Comparison of ENCODE assay signal across 8 cellular contexts in the genomic region with DNA sequence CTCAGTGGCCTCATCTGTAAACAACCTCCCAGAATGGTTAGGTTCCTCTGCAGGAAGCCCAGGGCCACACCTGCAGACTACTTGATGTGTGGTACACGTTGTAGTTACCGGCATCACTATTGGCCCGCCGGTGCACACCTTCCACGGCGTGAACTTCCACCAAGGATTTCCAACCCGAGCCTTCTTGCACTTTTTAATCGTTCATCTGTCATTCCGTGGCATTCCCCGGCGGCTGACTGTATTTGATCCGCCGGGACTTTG. TPM values are rescaled to one million over a fixed set of nuclear protein-coding genes. Genes with fewer than 3 reads are reported as not detected.
DNase-seq lines count a peak whose midpoint lies in the region; ATAC-seq and TF ChIP-seq lines count a peak whose summit lies in the region.

No MANE protein-coding gene starts in this region.

- H3K4me3 Mint-ChIP-seq in T-helper 17 cell: peak overlapping the region; percentile 98

- no peak for TF ChIP-seq POLR2A in ovary (IDR thresholded peaks at IDR 0.05)

- H3K4me1 Mint-ChIP-seq in T-helper 17 cell: peaks cover 43% of the 10 kb centered on the region

- H3K36me3 Mint-ChIP-seq in T-helper 17 cell (ENCODE audit: low read depth): peaks cover 3% of the 10 kb centered on the region

- no peaks in the 10 kb centered on the region for H3K36me3 ChIP-seq in HEK293 (ENCODE audit: control insufficient read depth in 2 of 2, insufficient read depth in 1 of 2, low read length in 2 of 2)
- no peaks in the 10 kb centered on the region for H3K36me3 ChIP-seq in ovary

- CTCF ChIA-PET in HEK293 (lab: Yijun Ruan, JAX): no interaction called here

- POLR2A ChIA-PET in HEK293 (lab: Yijun Ruan, JAX): interaction anchor here (1.0 to 2.1 kb wide), 2 partner anchors 26 to 29 kb away, joined by 4 to 5 read pairs; no protein-coding TSS in a partner anchor

- H3K27me3 ChIP-seq in ovary: no peaks in the 10 kb centered on the region

- WGBS in ovary, 3 donors: 1 to 3% (median 2%) methylated on average over 13 of the region's 13 CpGs

- ATAC-seq in T-helper 17 cell: peak; percentile 28

- H3K9me3 ChIP-seq in HEK293 (ENCODE audit: control insufficient read depth, insufficient read depth, low read depth, low read length) (no peaks in the 10 kb centered on the region), T-helper 17 cell (ENCODE audit: control insufficient read depth, low read length, poor library complexity, severe bottlenecking) (no peaks in the 10 kb centered on the region), ovary (no peaks in the 10 kb centered on the region)

- H3K27me3 Mint-ChIP-seq in T-helper 17 cell: peaks cover 18% of the 10 kb centered on the region

- DNase-seq in T-helper 17 cell (no peak), epithelial cell of prostate (ENCODE audit: low read depth, low spot score) (no peak), ovary (peak in 2 of 5 donors; percentile 38 to 45), DMS153 treated with DMSO at 0.1 percent for 48 hours (lab: John Stamatoyannopoulos, UW; ENCODE audit: unreplicated experiment) (no peak), NCI-H1105 (lab: John Stamatoyannopoulos, UW) (no peak), hepatic stellate cell (ENCODE audit: low spot score) (no peak)

- H3K4me1 ChIP-seq in HEK293 (ENCODE audit: control insufficient read depth, insufficient read depth, low read length) (no peaks in the 10 kb centered on the region), ovary (ENCODE audit: insufficient read depth) (peaks cover 3% of the 10 kb centered on the region)

- peak overlapping the region; percentile 100 for H3K27ac Mint-ChIP-seq in T-helper 17 cell

- H3K27ac ChIP-seq in C4-2B (peak overlapping the region; percentile 16; the same call in 1 of the 2 replicates), HEK293 (ENCODE audit: extremely low read depth, low read depth, low read length) (peak overlapping the region; percentile 43; the same call in 1 of the 2 replicates), epithelial cell of prostate (peak overlapping the region; percentile 35), ovary (peak overlapping the region; percentile 5 to 56)

- peak overlapping the region; percentile 29 for H3K4me3 ChIP-seq in HEK293 (ENCODE audit: low read depth, low read length)
- H3K4me3 ChIP-seq in ovary: peak overlapping the region; percentile 34

- TF ChIP-seq EP300 in ovary (IDR thresholded peaks at IDR 0.05): no peak

- TF ChIP-seq CTCF in C4-2B (conservative IDR thresholded peaks at IDR 0.05) (no peak), HEK293 (tag by site-specific recombination; IDR thresholded peaks at IDR 0.05) (no peak; the same call in 1 of the 2 replicates), ovary (IDR thresholded peaks at IDR 0.05) (no peak)

- intact Hi-C loops in ovary (cut with DNase I): loop anchor here in 1 of 4 donors (2.0 kb wide), 1 partner anchor 27 kb away; no protein-coding TSS in a partner anchor

TF ChIP-seq in HEK293, 187 proteins besides CTCF, POLR2A, EP300 and RAD21:
- peak; percentile 38 for TF ChIP-seq SP2 (tag by site-specific recombination; IDR thresholded peaks at IDR 0.05)
- no peak for TF ChIP-seq ZNF133 (tag by site-specific recombination; IDR thresholded peaks at IDR 0.05)
- TF ChIP-seq ZNF174 (tag by site-specific recombination; IDR thresholded peaks at IDR 0.05): no peak
- TF ChIP-seq ZNF600 (tag by site-specific recombination; IDR thresholded peaks at IDR 0.05): 0 out of 2 replicates have a peak, but pooled peaks have one; percentile 0
- TF ChIP-seq ZNF366 (tag by site-specific recombination; conservative IDR thresholded peaks at IDR 0.05): peak; percentile 94
- no peak for TF ChIP-seq SP3 (tag by site-specific recombination; IDR thresholded peaks at IDR 0.05)
- TF ChIP-seq ZNF555 (tag by site-specific recombination; conservative IDR thresholded peaks at IDR 0.05): no peak
- TF ChIP-seq ZNF138 (tag by site-specific recombination; IDR thresholded peaks at IDR 0.05; ENCODE audit: borderline replicate concordance): no peak
- no peak for TF ChIP-seq ZNF23 (tag by site-specific recombination; IDR thresholded peaks at IDR 0.05; ENCODE audit: borderline replicate concordance)
- TF ChIP-seq, protein P1, sequence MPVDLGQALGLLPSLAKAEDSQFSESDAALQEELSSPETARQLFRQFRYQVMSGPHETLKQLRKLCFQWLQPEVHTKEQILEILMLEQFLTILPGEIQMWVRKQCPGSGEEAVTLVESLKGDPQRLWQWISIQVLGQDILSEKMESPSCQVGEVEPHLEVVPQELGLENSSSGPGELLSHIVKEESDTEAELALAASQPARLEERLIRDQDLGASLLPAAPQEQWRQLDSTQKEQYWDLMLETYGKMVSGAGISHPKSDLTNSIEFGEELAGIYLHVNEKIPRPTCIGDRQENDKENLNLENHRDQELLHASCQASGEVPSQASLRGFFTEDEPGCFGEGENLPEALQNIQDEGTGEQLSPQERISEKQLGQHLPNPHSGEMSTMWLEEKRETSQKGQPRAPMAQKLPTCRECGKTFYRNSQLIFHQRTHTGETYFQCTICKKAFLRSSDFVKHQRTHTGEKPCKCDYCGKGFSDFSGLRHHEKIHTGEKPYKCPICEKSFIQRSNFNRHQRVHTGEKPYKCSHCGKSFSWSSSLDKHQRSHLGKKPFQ (tag by site-specific recombination; IDR thresholded peaks at IDR 0.05): peak; percentile 67; the same call in 1 of the 2 replicates
- no peak for TF ChIP-seq ZNF549 (tag by site-specific recombination; IDR thresholded peaks at IDR 0.05)
- TF ChIP-seq, protein P2, sequence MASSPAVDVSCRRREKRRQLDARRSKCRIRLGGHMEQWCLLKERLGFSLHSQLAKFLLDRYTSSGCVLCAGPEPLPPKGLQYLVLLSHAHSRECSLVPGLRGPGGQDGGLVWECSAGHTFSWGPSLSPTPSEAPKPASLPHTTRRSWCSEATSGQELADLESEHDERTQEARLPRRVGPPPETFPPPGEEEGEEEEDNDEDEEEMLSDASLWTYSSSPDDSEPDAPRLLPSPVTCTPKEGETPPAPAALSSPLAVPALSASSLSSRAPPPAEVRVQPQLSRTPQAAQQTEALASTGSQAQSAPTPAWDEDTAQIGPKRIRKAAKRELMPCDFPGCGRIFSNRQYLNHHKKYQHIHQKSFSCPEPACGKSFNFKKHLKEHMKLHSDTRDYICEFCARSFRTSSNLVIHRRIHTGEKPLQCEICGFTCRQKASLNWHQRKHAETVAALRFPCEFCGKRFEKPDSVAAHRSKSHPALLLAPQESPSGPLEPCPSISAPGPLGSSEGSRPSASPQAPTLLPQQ (tag by site-specific recombination; IDR thresholded peaks at IDR 0.05): no peak

RNA-seq across cellular contexts. Expression of a gene that starts 5.3 kb away (rescaled TPM):
- total RNA-seq in T-helper 17 cell (10 to 100 TPM; 23.4 to 29.6 TPM), ovary (10 to 100 TPM in 6 of 7 donors, 1 to 10 TPM in 1; 8.2 to 22.7 (median 17.6) TPM)
- polyA plus RNA-seq in ovary: 10 to 100 TPM; 11.1 to 13.2 TPM

RNA-seq across cellular contexts. Expression of a gene that starts 12.7 kb away (rescaled TPM):
- total RNA-seq in T-helper 17 cell: 1 to 10 TPM; 2.2 to 3.5 TPM
- 1 to 10 TPM in 2 of 7 donors, under 1 TPM in 5; 0.34 to 2.9 (median 0.93) TPM for total RNA-seq in ovary
- under 1 TPM; 0.45 to 0.82 TPM for polyA plus RNA-seq in ovary

RNA-seq across cellular contexts. Expression of a gene that starts 26.0 kb away (rescaled TPM):
- total RNA-seq in T-helper 17 cell (1,000 to 10,000 TPM; 2,138 to 2,163 TPM), ovary (1,000 to 10,000 TPM; 2,570 to 4,531 (median 3,203) TPM)
- polyA plus RNA-seq in ovary: 1,000 to 10,000 TPM; 2,702 to 4,895 TPM

RNA-seq across cellular contexts. Expression of a gene that starts 43.2 kb away (rescaled TPM):
- 10 to 100 TPM; 32.2 to 34.6 TPM for total RNA-seq in T-helper 17 cell
- 10 to 100 TPM; 13.0 to 18.8 (median 17.2) TPM for total RNA-seq in ovary
- polyA plus RNA-seq in ovary: 10 to 100 TPM; 13.5 to 15.3 TPM
